In the genomic region with DNA sequence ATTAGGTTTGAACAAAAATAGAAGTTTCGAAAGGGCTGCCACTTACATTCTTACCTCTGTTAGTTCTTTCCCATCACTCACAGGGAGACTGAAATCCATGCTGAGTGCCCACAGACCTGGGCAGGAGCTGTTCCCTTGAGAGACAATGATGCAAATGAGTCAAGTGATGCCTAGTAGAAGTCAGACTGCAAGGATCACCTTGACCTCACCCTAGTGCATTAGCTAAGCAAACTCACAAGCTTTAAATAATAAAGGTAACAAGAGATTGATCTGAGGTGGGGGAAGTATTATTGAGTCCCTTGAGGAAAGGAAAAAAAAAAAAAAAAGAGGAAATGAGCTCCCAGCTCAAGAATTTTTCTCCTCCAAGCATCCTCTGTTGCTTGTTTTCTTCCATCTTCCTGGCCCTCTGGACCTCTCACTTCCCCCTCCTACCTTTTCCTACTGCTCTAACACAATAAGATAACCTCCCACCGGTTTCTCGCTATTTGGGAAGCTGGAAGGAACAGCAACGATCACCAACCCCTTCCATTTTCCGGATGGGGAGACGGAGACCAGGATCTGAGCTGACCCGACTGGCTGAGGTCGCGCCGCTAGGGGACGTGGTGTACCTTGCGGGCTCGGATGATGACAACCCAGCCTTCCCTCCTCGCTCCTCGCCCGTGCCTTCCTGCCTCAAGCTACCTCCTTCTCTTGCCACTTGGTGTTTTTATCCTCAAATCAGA, we compare ENCODE assay signal across 8 cellular contexts. TPM values are rescaled to one million over a fixed set of nuclear protein-coding genes. Genes with fewer than 3 reads are reported as not detected.
DNase-seq lines count a peak whose midpoint lies in the region; ATAC-seq and TF ChIP-seq lines count a peak whose summit lies in the region.

No MANE protein-coding gene starts in this region.

- H3K27ac Mint-ChIP-seq in nephron progenitor cell, result no peak overlapping the region
- H3K27ac Mint-ChIP-seq in stimulated activated memory B cell treated with anti-CD40 and anti-IgM and Interleukin-4, amounts not matched to agents 10 μg/mL and 1 μg/mL and 100 μg/mL, for 72 hours, result no peak overlapping the region

- DNase-seq in Daoy (ENCODE audit: low read depth) (peak; percentile 86), NOMO-1 treated with dmso at 0.1 percent for 144 hours (lab: John Stamatoyannopoulos, UW; ENCODE audit: unreplicated experiment) (peak; percentile 6), fibroblast of gingiva (ENCODE audit: low read depth) (peak; percentile 81), nephron progenitor cell (peak; percentile 59), NCI-H1105 (lab: John Stamatoyannopoulos, UW) (no peak)

- peak overlapping the region; percentile 85 for H3K4me3 Mint-ChIP-seq in nephron progenitor cell
- H3K4me3 Mint-ChIP-seq in stimulated activated memory B cell treated with anti-CD40 and anti-IgM and Interleukin-4, amounts not matched to agents 10 μg/mL and 1 μg/mL and 100 μg/mL, for 72 hours, result no peak overlapping the region

- H3K36me3 Mint-ChIP-seq in nephron progenitor cell (ENCODE audit: low read depth), result no peaks in the 10 kb centered on the region
- peaks cover 4% of the 10 kb centered on the region for H3K36me3 Mint-ChIP-seq in stimulated activated memory B cell treated with anti-CD40 and anti-IgM and Interleukin-4, amounts not matched to agents 10 μg/mL and 1 μg/mL and 100 μg/mL, for 72 hours

- no peak for TF ChIP-seq POLR2A in GM18505 (IDR thresholded peaks at IDR 0.05; ENCODE audit: borderline replicate concordance, extremely low read depth, insufficient read depth, insufficient read length)

- no peaks in the 10 kb centered on the region for H3K9me3 Mint-ChIP-seq in nephron progenitor cell
- H3K9me3 Mint-ChIP-seq in stimulated activated memory B cell treated with anti-CD40 and anti-IgM and Interleukin-4, amounts not matched to agents 10 μg/mL and 1 μg/mL and 100 μg/mL, for 72 hours, result no peaks in the 10 kb centered on the region

- TF ChIP-seq CTCF in nephron progenitor cell (IDR thresholded peaks at IDR 0.05), result peak; percentile 53

- ATAC-seq in GM21619 (IDR thresholded peaks at IDR 0.05; ENCODE audit: unreplicated experiment), result no peak
- ATAC-seq in stimulated activated memory B cell treated with anti-CD40 and anti-IgM and Interleukin-4, amounts not matched to agents 10 μg/mL and 1 μg/mL and 100 μg/mL, for 72 hours, result no peak
- no peak for ATAC-seq in GM18505 (IDR thresholded peaks at IDR 0.05; ENCODE audit: unreplicated experiment)

- H3K27me3 Mint-ChIP-seq in nephron progenitor cell (ENCODE audit: low read depth, poor library complexity), result peaks cover 36% of the 10 kb centered on the region
- peaks cover 56% of the 10 kb centered on the region for H3K27me3 Mint-ChIP-seq in stimulated activated memory B cell treated with anti-CD40 and anti-IgM and Interleukin-4, amounts not matched to agents 10 μg/mL and 1 μg/mL and 100 μg/mL, for 72 hours

- H3K4me1 Mint-ChIP-seq in nephron progenitor cell, result peaks cover 42% of the 10 kb centered on the region
- H3K4me1 Mint-ChIP-seq in stimulated activated memory B cell treated with anti-CD40 and anti-IgM and Interleukin-4, amounts not matched to agents 10 μg/mL and 1 μg/mL and 100 μg/mL, for 72 hours, result peaks cover 15% of the 10 kb centered on the region

RNA-seq across cellular contexts. Expression of a gene that starts 2.0 kb away (rescaled TPM):
- 11.4 and 13.5 TPM in 2 replicates for total RNA-seq in Daoy (2014; rRNA removed; shearing (Covaris generic))
